23 cellular contexts compared by ENCODE assay signal in the genomic region with DNA sequence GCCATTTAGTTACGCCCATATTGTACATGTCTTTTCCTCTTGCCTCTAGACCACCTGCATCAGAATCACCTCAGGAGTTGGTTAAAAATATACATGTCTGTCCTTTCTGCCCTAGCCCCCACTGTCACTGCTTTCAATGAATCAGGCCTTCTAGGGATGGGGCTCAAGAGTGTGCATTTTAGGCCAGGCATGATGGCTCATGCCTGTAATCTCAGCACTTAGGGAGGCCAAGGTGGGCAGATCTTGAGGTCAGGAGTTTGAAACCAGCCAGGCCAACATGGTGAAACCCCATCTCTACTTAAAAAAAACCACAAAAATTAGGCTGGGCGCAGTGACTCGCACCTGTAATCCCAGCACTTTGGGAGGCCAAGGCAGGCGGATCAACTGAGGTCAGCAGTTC.
"Had no signal": no experiment of that assay in that cellular context is flagged by ENCODE, and none has a peak within 500 bp of the region (broad histone marks: within the 10 kb centered on the region; RNA-seq: fewer than 3 reads in every experiment).

No MANE protein-coding gene starts in this region.

- DNase-seq: KBM-7; NCI-H1092; NCI-H1105 treated with DMSO at 0.1 percent for 48 hours; NCI-H1417 treated with DMSO at 0.1 percent for 48 hours; NCI-H146; NCI-H1694 treated with DMSO at 0.1 percent for 48 hours; NCI-H1930; NCI-H2081; NCI-H2107; NCI-H226; NCI-H446; NCI-H510A; NCI-H524 treated with DMSO at 0.1 percent for 48 hours; NCI-H69; NCI-H774; NK-92 treated with Interleukin-12 subunit alpha and Interleukin-12 subunit beta, amount 100 ng/mL, for 24 hours; PC-3; SHP77; SK-N-SH; SW 1271; T-cell had no signal

- ATAC-seq: Panc1, PC-3, T-cell had no signal

- H3K9ac ChIP-seq: SK-N-SH had no signal

- H3K27ac ChIP-seq: RWPE1 had no signal

- H3K9me3 Mint-ChIP-seq: T-cell had no signal

- H3K4me2 ChIP-seq: SK-N-SH had no signal

- H3K9me3 ChIP-seq: SK-N-SH had no signal

- H3K27ac Mint-ChIP-seq: T-cell had no signal

- H3K36me3 Mint-ChIP-seq: T-cell had no signal

- H3K4me3 Mint-ChIP-seq: T-cell had no signal
